ENCODE assay signal across 8 cellular contexts in genomic region chr17:82051776-82052637, GRCh38. TPM values are rescaled to one million over a fixed set of nuclear protein-coding genes. Genes with fewer than 3 reads are reported as not detected.
DNase-seq lines count a peak whose midpoint lies in the region; FAIRE-seq and TF ChIP-seq lines count a peak whose summit lies in the region.

Gene GPS1 (plus strand): TSS chr17:82051898. CDS start chr17:82051932, 34 bp downstream.
A gene with protein sequence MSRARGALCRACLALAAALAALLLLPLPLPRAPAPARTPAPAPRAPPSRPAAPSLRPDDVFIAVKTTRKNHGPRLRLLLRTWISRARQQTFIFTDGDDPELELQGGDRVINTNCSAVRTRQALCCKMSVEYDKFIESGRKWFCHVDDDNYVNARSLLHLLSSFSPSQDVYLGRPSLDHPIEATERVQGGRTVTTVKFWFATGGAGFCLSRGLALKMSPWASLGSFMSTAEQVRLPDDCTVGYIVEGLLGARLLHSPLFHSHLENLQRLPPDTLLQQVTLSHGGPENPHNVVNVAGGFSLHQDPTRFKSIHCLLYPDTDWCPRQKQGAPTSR (minus strand): TSS chr17:82051811. CDS start chr17:82051766, 45 bp downstream.

- DNase-seq in AG09309 (ENCODE audit: low read depth): no peak
- DNase-seq in GM19239 (ENCODE audit: insufficient read length, low spot score): peak; percentile 100
- peak; percentile 66 to 68 for DNase-seq in Kasumi-1 (lab: John Stamatoyannopoulos, UW)
- peak; percentile 62 to 82 (median 74) for DNase-seq in T-helper 1 cell
- DNase-seq in adrenal gland: peak; percentile 56 to 79 (median 73)
- no peak for DNase-seq in right atrium auricular region (ENCODE audit: low spot score)
- DNase-seq in pulmonary artery endothelial cell (ENCODE audit: low read depth, low spot score): no peak

- H3K36me3 ChIP-seq in adrenal gland (replicated peaks in 1 of 2) (peaks cover 0 to 66% of the 10 kb centered on the region in 2 donors), right atrium auricular region (peaks cover 51% of the 10 kb centered on the region), urinary bladder (ENCODE audit: insufficient read depth) (peaks cover 4% of the 10 kb centered on the region)

- H3K9me3 ChIP-seq in adrenal gland (replicated peaks in 1 of 3) (no peaks in the 10 kb centered on the region), right atrium auricular region (no peaks in the 10 kb centered on the region)

- intact Hi-C loops in adrenal gland (cut with DNase I): no loop called here

- H3K4me1 ChIP-seq in adrenal gland (replicated peaks in 1 of 2) (peaks cover 19 to 25% of the 10 kb centered on the region in 2 donors), right atrium auricular region (peaks cover 0 to 32% of the 10 kb centered on the region in 2 donors), urinary bladder (ENCODE audit: insufficient read depth) (peaks cover 2% of the 10 kb centered on the region)

- H3K27ac ChIP-seq in adrenal gland: peak within 1 kb of the TSS in 1 of 5 donors; percentile 83
- H3K27ac ChIP-seq in right atrium auricular region: peak within 1 kb of the TSS; percentile 53 to 59
- H3K27ac ChIP-seq in urinary bladder (ENCODE audit: low read depth): no peak within 1 kb of the TSS

- H3K4me3 ChIP-seq in AG09309 (ENCODE audit: control insufficient read depth, low read depth, low read length) (peak within 1 kb of the TSS; percentile 74), adrenal gland (peak within 1 kb of the TSS; percentile 50 to 97 (median 66)), right atrium auricular region (peak within 1 kb of the TSS; percentile 83 to 87), urinary bladder (ENCODE audit: low read depth, low read length) (peak within 1 kb of the TSS; percentile 96)

- H3K27me3 ChIP-seq in adrenal gland: no peaks in the 10 kb centered on the region
- H3K27me3 ChIP-seq in right atrium auricular region: no peaks in the 10 kb centered on the region

- FAIRE-seq in GM19239 (lab: Jason Lieb, UNC): peak; percentile 61

- TF ChIP-seq CTCF in AG09309 (IDR thresholded peaks at IDR 0.05; ENCODE audit: control insufficient read depth, insufficient read depth, low read depth, low read length, missing control alignments) (no peak), adrenal gland (IDR thresholded peaks at IDR 0.05) (no peak), right atrium auricular region (IDR thresholded peaks at IDR 0.05) (no peak)

- no peak for TF ChIP-seq POLR2A in adrenal gland (IDR thresholded peaks at IDR 0.05)

- 0 to 1% (median 0%) methylated on average over 5 to 94 of the region's 94 CpGs for WGBS in adrenal gland, 4 donors
- WGBS in urinary bladder: under 1% methylated on average over 94 of the region's 94 CpGs

RNA-seq across cellular contexts. Expression of gene GPS1, which starts in this region (rescaled TPM):
- total RNA-seq in adrenal gland: 100 to 1,000 TPM in 6 of 8 donors, 10 to 100 TPM in 2; 77.4 to 130 (median 110) TPM
- polyA plus RNA-seq in adrenal gland: 100 to 1,000 TPM in 2 of 3 donors, 10 to 100 TPM in 1; 37.4 to 305 (median 246) TPM
- total RNA-seq in right atrium auricular region: 10 to 100 TPM; 79.5 to 90.8 TPM
- 110 and 118 TPM in 2 replicates for total RNA-seq in pulmonary artery endothelial cell
- total RNA-seq in urinary bladder: 37.3 TPM
- polyA plus RNA-seq in urinary bladder: 95.4 TPM

RNA-seq across cellular contexts. Expression of the second gene that starts in this region (rescaled TPM):
- total RNA-seq in adrenal gland: 10 to 100 TPM; 26.8 to 69.5 (median 47.4) TPM
- polyA plus RNA-seq in adrenal gland: 10 to 100 TPM; 21.2 to 78.0 (median 74.0) TPM
- 10 to 100 TPM; 21.4 to 25.3 TPM for total RNA-seq in right atrium auricular region
- 25.7 and 29.9 TPM in 2 replicates for total RNA-seq in pulmonary artery endothelial cell
- total RNA-seq in urinary bladder: 16.5 TPM
- polyA plus RNA-seq in urinary bladder: 47.0 TPM

Comparison
In these comparisons a context has a peak if more than half of its experiments do, and no peak if none do; other contexts are left out.
1. DNase-seq: peak in GM19239 (single experiment), Kasumi-1 (2 of 2), T-helper 1 cell (5 of 5) and adrenal gland (7 of 7); none in AG09309 (single experiment), right atrium auricular region (single experiment) and pulmonary artery endothelial cell (single experiment).
2. Peak in every context shown above with its lines, with median percentiles within 50 percentile points of each other: H3K4me3 ChIP-seq.